In the genomic region with DNA sequence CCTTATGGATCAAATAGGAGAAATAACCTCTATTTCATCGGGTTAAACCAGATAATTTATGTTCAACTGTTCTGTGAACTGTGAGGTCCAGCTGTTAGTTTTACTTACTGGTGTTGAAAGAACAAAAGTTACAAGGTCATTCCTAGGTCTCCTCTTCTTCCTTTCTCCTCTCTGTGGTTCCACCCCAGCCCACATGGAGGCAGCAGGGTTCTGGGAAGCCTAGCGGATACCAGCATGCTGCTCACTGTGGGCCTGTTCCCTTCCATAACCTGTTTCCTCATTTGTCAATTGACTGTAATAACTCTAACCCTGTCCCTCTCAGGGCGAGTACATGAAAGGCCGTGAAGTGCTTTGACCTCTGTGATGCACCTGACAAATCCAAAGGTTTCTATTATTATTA, we compare ENCODE assay signal across 1 cellular context.
TF ChIP-seq lines count a peak whose summit lies in the region.

No MANE protein-coding gene starts in this region.

TF ChIP-seq in K562, 482 proteins besides CTCF, POLR2A, EP300 and RAD21 (continued from another document and continues in another):
- TF ChIP-seq PYGO2 (tag; IDR thresholded peaks at IDR 0.05) (no peak), MYC (IDR thresholded peaks at IDR 0.05; ENCODE audit: low read depth, low read length) (peak; percentile 78), MYC (CRISPR knock-in tag; IDR thresholded peaks at IDR 0.05; ENCODE audit: borderline replicate concordance, low read depth) (no peak), BHLHE40 (IDR thresholded peaks at IDR 0.05; ENCODE audit: low read length) (0 out of 2 replicates have a peak, but pooled peaks have one; percentile 29), KAT2B (IDR thresholded peaks at IDR 0.05; ENCODE audit: low read depth, low read length) (no peak), CREM (IDR thresholded peaks at IDR 0.05; ENCODE audit: low read depth) (0 out of 2 replicates have a peak, but pooled peaks have one; percentile 33), SPI1 (IDR thresholded peaks at IDR 0.05; ENCODE audit: borderline replicate concordance, low read depth, low read length) (peak; percentile 41; the same call in 1 of the 2 replicates), FOXM1 (IDR thresholded peaks at IDR 0.05; ENCODE audit: low read depth) (0 out of 2 replicates have a peak, but pooled peaks have one; percentile 26), FOXM1 (CRISPR knock-in tag; IDR thresholded peaks at IDR 0.05; ENCODE audit: low read depth) (no peak), MCM5 (IDR thresholded peaks at IDR 0.05; ENCODE audit: low read depth) (no peak), NFE2 (IDR thresholded peaks at IDR 0.05; ENCODE audit: low read depth) (peak; percentile 26; the same call in 1 of the 2 replicates), RCOR1 (IDR thresholded peaks at IDR 0.05; ENCODE audit: borderline replicate concordance in 1 of 2, low read depth in 2 of 2, low read length in 2 of 2) (0 out of 4 replicates have a peak, but pooled peaks of 1 of the 2 experiments have one; percentile 31), CEBPG (CRISPR knock-in tag; IDR thresholded peaks at IDR 0.05) (0 out of 2 replicates have a peak, but pooled peaks have one; percentile 12), CEBPG (tag; conservative IDR thresholded peaks at IDR 0.05 in 1 of 2, IDR thresholded peaks at IDR 0.05 in 1 of 2) (no peak), LCOR (CRISPR knock-in tag; IDR thresholded peaks at IDR 0.05) (no peak), JUND (IDR thresholded peaks at IDR 0.05; ENCODE audit: borderline replicate concordance, low read depth, low read length) (peak; percentile 49), JUND (tag; IDR thresholded peaks at IDR 0.05; ENCODE audit: borderline replicate concordance, low read depth, low read length) (no peak), L3MBTL2 (IDR thresholded peaks at IDR 0.05) (peak; percentile 50), CREB1 (IDR thresholded peaks at IDR 0.05) (no peak), CREB1 (CRISPR knock-in tag; IDR thresholded peaks at IDR 0.05) (0 out of 2 replicates have a peak, but pooled peaks have one; percentile 15), HDAC3 (IDR thresholded peaks at IDR 0.05; ENCODE audit: borderline replicate concordance, partially characterized antibody) (no peak), ESRRA (IDR thresholded peaks at IDR 0.05; ENCODE audit: borderline replicate concordance, low read depth) (peak; percentile 96)
- TF ChIP-seq, protein P1, sequence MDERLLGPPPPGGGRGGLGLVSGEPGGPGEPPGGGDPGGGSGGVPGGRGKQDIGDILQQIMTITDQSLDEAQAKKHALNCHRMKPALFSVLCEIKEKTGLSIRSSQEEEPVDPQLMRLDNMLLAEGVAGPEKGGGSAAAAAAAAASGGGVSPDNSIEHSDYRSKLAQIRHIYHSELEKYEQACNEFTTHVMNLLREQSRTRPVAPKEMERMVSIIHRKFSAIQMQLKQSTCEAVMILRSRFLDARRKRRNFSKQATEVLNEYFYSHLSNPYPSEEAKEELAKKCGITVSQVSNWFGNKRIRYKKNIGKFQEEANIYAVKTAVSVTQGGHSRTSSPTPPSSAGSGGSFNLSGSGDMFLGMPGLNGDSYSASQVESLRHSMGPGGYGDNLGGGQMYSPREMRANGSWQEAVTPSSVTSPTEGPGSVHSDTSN (CRISPR knock-in tag; IDR thresholded peaks at IDR 0.05; ENCODE audit: low read depth), result no peak
- TF ChIP-seq, protein P1 (tag; conservative IDR thresholded peaks at IDR 0.05; ENCODE audit: low read depth), result peak; percentile 27
- TF ChIP-seq, protein P2, sequence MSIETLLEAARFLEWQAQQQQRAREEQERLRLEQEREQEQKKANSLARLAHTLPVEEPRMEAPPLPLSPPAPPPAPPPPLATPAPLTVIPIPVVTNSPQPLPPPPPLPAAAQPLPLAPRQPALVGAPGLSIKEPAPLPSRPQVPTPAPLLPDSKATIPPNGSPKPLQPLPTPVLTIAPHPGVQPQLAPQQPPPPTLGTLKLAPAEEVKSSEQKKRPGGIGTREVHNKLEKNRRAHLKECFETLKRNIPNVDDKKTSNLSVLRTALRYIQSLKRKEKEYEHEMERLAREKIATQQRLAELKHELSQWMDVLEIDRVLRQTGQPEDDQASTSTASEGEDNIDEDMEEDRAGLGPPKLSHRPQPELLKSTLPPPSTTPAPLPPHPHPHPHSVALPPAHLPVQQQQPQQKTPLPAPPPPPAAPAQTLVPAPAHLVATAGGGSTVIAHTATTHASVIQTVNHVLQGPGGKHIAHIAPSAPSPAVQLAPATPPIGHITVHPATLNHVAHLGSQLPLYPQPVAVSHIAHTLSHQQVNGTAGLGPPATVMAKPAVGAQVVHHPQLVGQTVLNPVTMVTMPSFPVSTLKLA (conservative IDR thresholded peaks at IDR 0.05), result peak in 1 of 2 experiments; percentile 30; a peak in 1 of 4 replicates
- TF ChIP-seq, protein P3, sequence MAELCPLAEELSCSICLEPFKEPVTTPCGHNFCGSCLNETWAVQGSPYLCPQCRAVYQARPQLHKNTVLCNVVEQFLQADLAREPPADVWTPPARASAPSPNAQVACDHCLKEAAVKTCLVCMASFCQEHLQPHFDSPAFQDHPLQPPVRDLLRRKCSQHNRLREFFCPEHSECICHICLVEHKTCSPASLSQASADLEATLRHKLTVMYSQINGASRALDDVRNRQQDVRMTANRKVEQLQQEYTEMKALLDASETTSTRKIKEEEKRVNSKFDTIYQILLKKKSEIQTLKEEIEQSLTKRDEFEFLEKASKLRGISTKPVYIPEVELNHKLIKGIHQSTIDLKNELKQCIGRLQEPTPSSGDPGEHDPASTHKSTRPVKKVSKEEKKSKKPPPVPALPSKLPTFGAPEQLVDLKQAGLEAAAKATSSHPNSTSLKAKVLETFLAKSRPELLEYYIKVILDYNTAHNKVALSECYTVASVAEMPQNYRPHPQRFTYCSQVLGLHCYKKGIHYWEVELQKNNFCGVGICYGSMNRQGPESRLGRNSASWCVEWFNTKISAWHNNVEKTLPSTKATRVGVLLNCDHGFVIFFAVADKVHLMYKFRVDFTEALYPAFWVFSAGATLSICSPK (IDR thresholded peaks at IDR 0.05; ENCODE audit: borderline replicate concordance), result no peak
- TF ChIP-seq, protein P4, sequence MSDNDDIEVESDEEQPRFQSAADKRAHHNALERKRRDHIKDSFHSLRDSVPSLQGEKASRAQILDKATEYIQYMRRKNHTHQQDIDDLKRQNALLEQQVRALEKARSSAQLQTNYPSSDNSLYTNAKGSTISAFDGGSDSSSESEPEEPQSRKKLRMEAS (CRISPR knock-in tag; IDR thresholded peaks at IDR 0.05), result peak; percentile 61
- TF ChIP-seq, protein P5, sequence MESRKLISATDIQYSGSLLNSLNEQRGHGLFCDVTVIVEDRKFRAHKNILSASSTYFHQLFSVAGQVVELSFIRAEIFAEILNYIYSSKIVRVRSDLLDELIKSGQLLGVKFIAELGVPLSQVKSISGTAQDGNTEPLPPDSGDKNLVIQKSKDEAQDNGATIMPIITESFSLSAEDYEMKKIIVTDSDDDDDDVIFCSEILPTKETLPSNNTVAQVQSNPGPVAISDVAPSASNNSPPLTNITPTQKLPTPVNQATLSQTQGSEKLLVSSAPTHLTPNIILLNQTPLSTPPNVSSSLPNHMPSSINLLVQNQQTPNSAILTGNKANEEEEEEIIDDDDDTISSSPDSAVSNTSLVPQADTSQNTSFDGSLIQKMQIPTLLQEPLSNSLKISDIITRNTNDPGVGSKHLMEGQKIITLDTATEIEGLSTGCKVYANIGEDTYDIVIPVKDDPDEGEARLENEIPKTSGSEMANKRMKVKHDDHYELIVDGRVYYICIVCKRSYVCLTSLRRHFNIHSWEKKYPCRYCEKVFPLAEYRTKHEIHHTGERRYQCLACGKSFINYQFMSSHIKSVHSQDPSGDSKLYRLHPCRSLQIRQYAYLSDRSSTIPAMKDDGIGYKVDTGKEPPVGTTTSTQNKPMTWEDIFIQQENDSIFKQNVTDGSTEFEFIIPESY (CRISPR knock-in tag; IDR thresholded peaks at IDR 0.05), result peak; percentile 96
- TF ChIP-seq, protein P6, sequence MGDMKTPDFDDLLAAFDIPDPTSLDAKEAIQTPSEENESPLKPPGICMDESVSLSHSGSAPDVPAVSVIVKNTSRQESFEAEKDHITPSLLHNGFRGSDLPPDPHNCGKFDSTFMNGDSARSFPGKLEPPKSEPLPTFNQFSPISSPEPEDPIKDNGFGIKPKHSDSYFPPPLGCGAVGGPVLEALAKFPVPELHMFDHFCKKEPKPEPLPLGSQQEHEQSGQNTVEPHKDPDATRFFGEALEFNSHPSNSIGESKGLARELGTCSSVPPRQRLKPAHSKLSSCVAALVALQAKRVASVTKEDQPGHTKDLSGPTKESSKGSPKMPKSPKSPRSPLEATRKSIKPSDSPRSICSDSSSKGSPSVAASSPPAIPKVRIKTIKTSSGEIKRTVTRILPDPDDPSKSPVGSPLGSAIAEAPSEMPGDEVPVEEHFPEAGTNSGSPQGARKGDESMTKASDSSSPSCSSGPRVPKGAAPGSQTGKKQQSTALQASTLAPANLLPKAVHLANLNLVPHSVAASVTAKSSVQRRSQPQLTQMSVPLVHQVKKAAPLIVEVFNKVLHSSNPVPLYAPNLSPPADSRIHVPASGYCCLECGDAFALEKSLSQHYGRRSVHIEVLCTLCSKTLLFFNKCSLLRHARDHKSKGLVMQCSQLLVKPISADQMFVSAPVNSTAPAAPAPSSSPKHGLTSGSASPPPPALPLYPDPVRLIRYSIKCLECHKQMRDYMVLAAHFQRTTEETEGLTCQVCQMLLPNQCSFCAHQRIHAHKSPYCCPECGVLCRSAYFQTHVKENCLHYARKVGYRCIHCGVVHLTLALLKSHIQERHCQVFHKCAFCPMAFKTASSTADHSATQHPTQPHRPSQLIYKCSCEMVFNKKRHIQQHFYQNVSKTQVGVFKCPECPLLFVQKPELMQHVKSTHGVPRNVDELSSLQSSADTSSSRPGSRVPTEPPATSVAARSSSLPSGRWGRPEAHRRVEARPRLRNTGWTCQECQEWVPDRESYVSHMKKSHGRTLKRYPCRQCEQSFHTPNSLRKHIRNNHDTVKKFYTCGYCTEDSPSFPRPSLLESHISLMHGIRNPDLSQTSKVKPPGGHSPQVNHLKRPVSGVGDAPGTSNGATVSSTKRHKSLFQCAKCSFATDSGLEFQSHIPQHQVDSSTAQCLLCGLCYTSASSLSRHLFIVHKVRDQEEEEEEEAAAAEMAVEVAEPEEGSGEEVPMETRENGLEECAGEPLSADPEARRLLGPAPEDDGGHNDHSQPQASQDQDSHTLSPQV (IDR thresholded peaks at IDR 0.05), result no peak
